In genomic region chr20:1711826-1712601, GRCh38 we compare ENCODE assay signal across 25 cellular contexts. TPM values are rescaled to one million over a fixed set of nuclear protein-coding genes. Genes with fewer than 3 reads are reported as not detected.
A peak's percentile ranks its signal among the peaks of the same experiment; 100 is the strongest.
DNase-seq lines count a peak whose midpoint lies in the region; ATAC-seq and TF ChIP-seq lines count a peak whose summit lies in the region.
"Had no signal": no experiment of that assay in that cellular context is flagged by ENCODE, and none has a peak within 500 bp of the region (broad histone marks: within the 10 kb centered on the region; RNA-seq: fewer than 3 reads in every experiment).

No MANE protein-coding gene starts in this region.

- TF ChIP-seq CTCF in BE2C (IDR thresholded peaks at IDR 0.05; ENCODE audit: low read depth, low read length) = no peak
- TF ChIP-seq CTCF in fibroblast of villous mesenchyme (IDR thresholded peaks at IDR 0.05; ENCODE audit: insufficient read depth, low read depth, low read length) = no peak

- no peaks in the 10 kb centered on the region for H3K27me3 ChIP-seq in BE2C
- H3K27me3 ChIP-seq: gastrocnemius medialis, vagina had no signal

- H3K4me3 ChIP-seq in BE2C (ENCODE audit: low read depth, low read length) (no peak overlapping the region), fibroblast of villous mesenchyme (ENCODE audit: low read depth, low read length) (no peak overlapping the region)
- H3K4me3 ChIP-seq: gastrocnemius medialis, vagina had no signal

- no peaks in the 10 kb centered on the region for H3K36me3 ChIP-seq in BE2C
- H3K36me3 ChIP-seq: gastrocnemius medialis, vagina had no signal

- H3K9me3 ChIP-seq in BE2C = no peaks in the 10 kb centered on the region
- H3K9me3 ChIP-seq: gastrocnemius medialis, vagina had no signal

- DNase-seq in BE2C = peak; percentile 62
- peak; percentile 5 for DNase-seq in LHCN-M2 (ENCODE audit: low read depth)
- DNase-seq in fibroblast of villous mesenchyme (ENCODE audit: low read depth) = peak; percentile 7
- no peak for DNase-seq in NOMO-1 treated with DMSO at 0.1 percent for 48 hours (lab: John Stamatoyannopoulos, UW; ENCODE audit: unreplicated experiment)
- DNase-seq in hepatic stellate cell (ENCODE audit: low spot score) = no peak
- DNase-seq in stimulated activated CD4-positive, alpha-beta T cell treated with anti-CD3 and anti-CD28 coated beads, Interleukin-4, amount 100 ng/mL, for 1 hour = no peak
- DNase-seq: activated CD4-positive, alpha-beta T cell treated with anti-CD3 and anti-CD28 coated beads for 48 hours; CD8-positive, alpha-beta T cell; DND-41; gastrocnemius medialis; hypothalamus; islet precursor cell; Karpas-422; NCI-H1048; NCI-H2029 treated with DMSO at 0.1 percent for 48 hours; NCI-H524; substantia nigra; T-helper 1 cell had no signal

- H3K4me1 ChIP-seq in BE2C = peaks cover 7% of the 10 kb centered on the region
- H3K4me1 ChIP-seq: gastrocnemius medialis, vagina had no signal

- no peak for ATAC-seq in SK-N-SH treated with all-trans-retinoic acid at 6 μM for 48 hours
- ATAC-seq: activated naive CD4-positive, alpha-beta T cell treated with anti-CD3 and anti-CD28 coated beads, Interleukin-2, amount 50 U/mL, for 72 hours; CD8-positive, alpha-beta T cell; gastrocnemius medialis; Right ventricle myocardium inferior had no signal

TF ChIP-seq in SK-N-SH treated with all-trans-retinoic acid at 6 μM for 48 hours, 23 proteins besides CTCF, POLR2A, EP300 and RAD21:
- TF ChIP-seq ZNF565 (CRISPR knock-in tag; conservative IDR thresholded peaks at IDR 0.05; ENCODE audit: low read depth) (no peak), TCF4 (CRISPR knock-in tag; IDR thresholded peaks at IDR 0.05; ENCODE audit: borderline replicate concordance) (peak; percentile 14; the same call in 1 of the 2 replicates)

RNA-seq across cellular contexts. Expression of gene SIRPG, which starts 54.4 kb away (rescaled TPM):
- not detected for polyA plus RNA-seq in BE2C (2012; ENCODE audit: insufficient read depth, insufficient read length, low read depth)
- total RNA-seq in LHCN-M2 (2014; rRNA removed) (not detected in 2 replicates), fibroblast of villous mesenchyme (not detected in 2 replicates)
- not detected for polyA plus RNA-seq in LHCN-M2 (2012)
- total RNA-seq: astrocyte, gastrocnemius medialis, OCI-LY7, progenitor cell of endocrine pancreas, Right ventricle myocardium inferior, vagina had no signal

Comparison
In these comparisons a context has a peak if more than half of its experiments do, and no peak if none do; other contexts are left out.
1. DNase-seq: peak in BE2C (single experiment), LHCN-M2 (single experiment) and fibroblast of villous mesenchyme (single experiment); none in NOMO-1 treated with DMSO at 0.1 percent for 48 hours (single experiment), hepatic stellate cell (single experiment) and stimulated activated CD4-positive, alpha-beta T cell treated with anti-CD3 and anti-CD28 coated beads, Interleukin-4, amount 100 ng/mL, for 1 hour (single experiment).